ENCODE assay signal across 16 cellular contexts in genomic region chr6:135759831-135760230, GRCh38.
DNase-seq lines count a peak whose midpoint lies in the region; ATAC-seq and TF ChIP-seq lines count a peak whose summit lies in the region.
"Had no signal": no experiment of that assay in that cellular context is flagged by ENCODE, and none has a peak within 500 bp of the region (broad histone marks: within the 10 kb centered on the region; RNA-seq: fewer than 3 reads in every experiment).

No MANE protein-coding gene starts in this region.

- H3K4me3 ChIP-seq in LNCaP clone FGC (ENCODE audit: low read depth, low read length) = no peak overlapping the region
- H3K4me3 ChIP-seq: colonic mucosa had no signal

- DNase-seq in DMS53 treated with DMSO at 0.1 percent for 48 hours (lab: John Stamatoyannopoulos, UW; ENCODE audit: unreplicated experiment) (peak; percentile 39), LNCaP clone FGC (ENCODE audit: low read depth) (no peak), amniotic epithelial cell (ENCODE audit: low read depth) (peak; percentile 44), iris pigment epithelial cell (ENCODE audit: low read depth) (peak; percentile 16), posterior cingulate gyrus (no peak), cerebellar nuclear complex (lab: John Stamatoyannopoulos, UW) (no peak), KBM-7 (no peak)
- DNase-seq: colonic mucosa, foreskin melanocyte, GDM1, islet precursor cell, Kasumi-1, natural killer cell, substantia nigra had no signal

- peak; percentile 46 for TF ChIP-seq CTCF in LNCaP clone FGC (IDR thresholded peaks at IDR 0.05; ENCODE audit: control insufficient read depth, extremely low read depth, insufficient read depth)

- no peak for ATAC-seq in esophagus mucosa
- ATAC-seq: natural killer cell, sciatic nerve had no signal

- intact Hi-C loops in posterior cingulate gyrus (cut with DNase I) = no loop called here

- in situ Hi-C loops in KBM-7 (cut with MboI; ENCODE audit: low pct_unique_long_range_greater_than_20kb, low sequenced_read_pairs) = no loop called here

Comparison
In these comparisons a context has a peak if more than half of its experiments do, and no peak if none do; other contexts are left out.
1. DNase-seq: peak in DMS53 treated with DMSO at 0.1 percent for 48 hours (single experiment), amniotic epithelial cell (single experiment) and iris pigment epithelial cell (single experiment); none in LNCaP clone FGC (single experiment), posterior cingulate gyrus (0 of 10), cerebellar nuclear complex (0 of 2) and KBM-7 (single experiment).